Comparison of ENCODE assay signal across 8 cellular contexts in the genomic region with DNA sequence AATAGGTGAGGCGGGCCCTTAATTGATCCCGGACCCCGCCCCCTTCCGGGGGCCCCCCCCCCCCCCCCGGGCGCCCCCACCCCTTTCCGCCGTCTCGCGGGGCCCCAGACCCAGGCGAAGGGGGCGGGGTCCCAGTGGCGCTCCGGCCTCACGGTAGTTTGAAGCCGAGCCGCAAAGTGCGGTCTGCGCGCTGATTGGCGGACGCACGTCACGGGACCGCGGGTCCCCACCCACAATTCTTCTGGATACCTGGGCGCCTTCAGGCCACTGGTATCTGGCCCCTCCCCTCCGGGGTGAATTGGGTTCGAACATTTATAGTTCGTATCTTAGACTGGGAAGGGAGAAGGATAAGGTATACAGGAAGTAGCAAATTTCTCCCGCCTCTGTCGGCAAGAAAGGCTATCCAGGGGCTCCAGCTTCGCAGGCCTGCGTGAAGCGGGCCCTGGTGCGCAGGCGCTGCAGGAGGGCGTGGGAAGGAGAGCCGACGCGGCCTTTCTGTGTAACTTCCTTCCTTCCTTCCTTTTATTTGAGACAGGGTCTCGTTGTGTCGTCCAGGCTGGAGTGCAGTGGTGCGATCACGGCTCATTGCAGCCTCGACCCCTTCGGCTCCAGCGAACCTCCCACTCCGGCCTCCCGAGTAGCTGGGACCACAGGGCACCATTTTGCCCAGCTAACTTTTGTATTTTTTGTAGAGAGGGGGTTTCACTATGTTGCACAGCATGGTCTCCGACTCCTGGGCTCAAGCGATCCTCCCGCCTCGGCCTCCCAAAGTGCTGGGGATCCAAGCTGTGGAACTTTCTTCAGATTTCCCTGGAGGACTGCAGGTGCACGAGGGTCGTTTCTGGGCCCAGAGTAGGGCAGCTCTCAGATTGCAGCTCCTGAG.
DNase-seq lines count a peak whose midpoint lies in the region; ATAC-seq and TF ChIP-seq lines count a peak whose summit lies in the region.

No MANE protein-coding gene starts in this region.

- peaks cover 32% of the 10 kb centered on the region for H3K4me1 Mint-ChIP-seq in central memory CD8-positive, alpha-beta T cell

- H3K27me3 Mint-ChIP-seq in central memory CD8-positive, alpha-beta T cell: peaks cover 8% of the 10 kb centered on the region

- H3K27ac Mint-ChIP-seq in central memory CD8-positive, alpha-beta T cell (ENCODE audit: low read depth): peak overlapping the region; percentile 91

- TF ChIP-seq CTCF in AG09309 (IDR thresholded peaks at IDR 0.05; ENCODE audit: control insufficient read depth, insufficient read depth, low read depth, low read length, missing control alignments): no peak

- peak overlapping the region; percentile 85 for H3K4me3 Mint-ChIP-seq in central memory CD8-positive, alpha-beta T cell

- ATAC-seq in GM19025 (IDR thresholded peaks at IDR 0.05; ENCODE audit: low read depth, unreplicated experiment) (peak; percentile 78), HG03280 (IDR thresholded peaks at IDR 0.05; ENCODE audit: unreplicated experiment) (peak; percentile 85)
- ATAC-seq in central memory CD8-positive, alpha-beta T cell (replicated peaks; ENCODE audit: extremely low read depth, poor library complexity, severe bottlenecking): peak; percentile 88

- DNase-seq in AG09309 (ENCODE audit: low read depth): peak; percentile 50
- DNase-seq in NCI-H345 (lab: John Stamatoyannopoulos, UW): peak; percentile 100
- DNase-seq in activated CD4-positive, CD25-positive, alpha-beta regulatory T cell (lab: John Stamatoyannopoulos, UW): peak; percentile 93 to 96 (median 94)
- DNase-seq in central memory CD8-positive, alpha-beta T cell (ENCODE audit: low spot score in 2 of 2): peak; percentile 92 to 93
- peak; percentile 99 for DNase-seq in islet precursor cell
- DNase-seq in stimulated activated CD4-positive, alpha-beta T cell treated with anti-CD3 and anti-CD28 coated beads, Interleukin-12 subunit alpha, Interleukin-12 subunit beta, amount 100 ng/mL, for 4 hours: peak; percentile 97

- no peaks in the 10 kb centered on the region for H3K9me3 Mint-ChIP-seq in central memory CD8-positive, alpha-beta T cell

- H3K4me3 ChIP-seq in AG09309 (ENCODE audit: control insufficient read depth, low read depth, low read length): peak overlapping the region; percentile 52

- peaks cover 36% of the 10 kb centered on the region for H3K36me3 Mint-ChIP-seq in central memory CD8-positive, alpha-beta T cell (ENCODE audit: insufficient read depth)

Comparison
In these comparisons a context has a peak if more than half of its experiments do, and no peak if none do; other contexts are left out.
1. Peak in every context shown above with its lines: DNase-seq, ATAC-seq and H3K4me3 ChIP-seq.
2. DNase-seq: peak in every context shown above with its lines; median percentile 100 in NCI-H345; 99 in islet precursor cell; 97 in stimulated activated CD4-positive, alpha-beta T cell treated with anti-CD3 and anti-CD28 coated beads, Interleukin-12 subunit alpha, Interleukin-12 subunit beta, amount 100 ng/mL, for 4 hours; 94 in activated CD4-positive, CD25-positive, alpha-beta regulatory T cell; 92 in central memory CD8-positive, alpha-beta T cell; 50 in AG09309.